In genomic region chr13:27953671-27954405, GRCh38 we compare ENCODE assay signal across 8 cellular contexts. TPM values are rescaled to one million over a fixed set of nuclear protein-coding genes. Genes with fewer than 3 reads are reported as not detected.
A peak's percentile ranks its signal among the peaks of the same experiment; 100 is the strongest.
DNase-seq lines count a peak whose midpoint lies in the region; ATAC-seq, FAIRE-seq and TF ChIP-seq lines count a peak whose summit lies in the region.

No MANE protein-coding gene starts in this region.

- H3K4me2 ChIP-seq in PC-9, result no peak overlapping the region

- BruUV-seq in PC-9 (replicated peaks; lab: Mats Ljungman, UMichigan), result no TSS peak

- no peaks in the 10 kb centered on the region for H3K79me2 ChIP-seq in PC-9 (ENCODE audit: low read depth)

- H3K9me2 ChIP-seq in PC-9 (ENCODE audit: insufficient read depth), result no peaks in the 10 kb centered on the region

- H3K36me3 ChIP-seq in PC-9 (ENCODE audit: low read depth) (no peaks in the 10 kb centered on the region), pancreas (no peaks in the 10 kb centered on the region), upper lobe of right lung (no peaks in the 10 kb centered on the region)

- CTCF ChIA-PET in PC-9 (lab: Charles Lee), result no interaction called here

- ATAC-seq in GM19438 (IDR thresholded peaks at IDR 0.05; ENCODE audit: low read depth, unreplicated experiment) (peak; percentile 81), pancreas (peak; percentile 85 to 95 (median 90)), upper lobe of right lung (peak; percentile 97)

- H3F3A ChIP-seq in PC-9 (ENCODE audit: insufficient read depth, low read depth), result peaks cover 19% of the 10 kb centered on the region; the same call in 1 of the 2 replicates

- no peaks in the 10 kb centered on the region; the same call in 1 of the 2 replicates for H4K20me1 ChIP-seq in PC-9 (ENCODE audit: insufficient read depth)

- H3K27ac ChIP-seq in PC-9 (peak overlapping the region; percentile 66; the same call in 1 of the 2 replicates), pancreas (peak overlapping the region; percentile 94 to 100 (median 98)), upper lobe of right lung (peak overlapping the region; percentile 42)

- intact Hi-C loops in PC-9 (cut with micrococcal nuclease; ENCODE audit: unreplicated experiment) (no loop called here), pancreas (cut with DNase I) (loop anchor here in 1 of 3 donors (10.0 kb wide), 1 partner anchor 119 kb away; no protein-coding TSS in a partner anchor), upper lobe of right lung (cut with DNase I) (no loop called here)

- H3K4me3 ChIP-seq in PC-9 (no peak overlapping the region), pancreas (peak overlapping the region; percentile 35 to 62 (median 49)), upper lobe of right lung (peak overlapping the region; percentile 43)

- no peak overlapping the region; the same call in 1 of the 2 replicates for H2AFZ ChIP-seq in PC-9

- POLR2A ChIA-PET in PC-9 (lab: Charles Lee; ENCODE audit: unreplicated experiment), result no interaction called here

- no peak for FAIRE-seq in pancreas (lab: Jason Lieb, UNC)

- peaks cover 40% of the 10 kb centered on the region for H3K4me1 ChIP-seq in PC-9 (replicated peaks; ENCODE audit: insufficient read depth)
- H3K4me1 ChIP-seq in pancreas, result peaks cover 12 to 22% (median 19%) of the 10 kb centered on the region in 3 donors
- peaks cover 15% of the 10 kb centered on the region for H3K4me1 ChIP-seq in upper lobe of right lung

- WGBS in pancreas, 2 donors, result 6 to 7% methylated on average over 51 to 73 of the region's 73 CpGs

- H3K27me3 ChIP-seq in PC-9 (ENCODE audit: insufficient read depth, low read depth) (no peaks in the 10 kb centered on the region), pancreas (no peaks in the 10 kb centered on the region), upper lobe of right lung (peaks cover 87% of the 10 kb centered on the region)

- H3K9me3 ChIP-seq in PC-9 (ENCODE audit: insufficient read depth, low read depth) (no peaks in the 10 kb centered on the region), pancreas (no peaks in the 10 kb centered on the region), upper lobe of right lung (no peaks in the 10 kb centered on the region)

- TF ChIP-seq CTCF in PC-9 (conservative IDR thresholded peaks at IDR 0.05) (no peak), pancreas (IDR thresholded peaks at IDR 0.05) (peak; percentile 89 to 96 (median 92)), upper lobe of right lung (IDR thresholded peaks at IDR 0.05) (peak; percentile 84)

- DNase-seq in COLO668 (lab: John Stamatoyannopoulos, UW; ENCODE audit: unreplicated experiment) (peak; percentile 99), HPDE6-E6E7 (ENCODE audit: extremely low spot score) (peak; percentile 34), PC-9 (peak in 1 of 2 experiments; percentile 6), activated gamma-delta T cell treated with Interleukin-2 at 50 U/mL for 16 hours (peak; percentile 40), glomerular visceral epithelial cell (ENCODE audit: extremely low spot score) (peak; percentile 60), pancreas (peak; percentile 81 to 98 (median 92)), upper lobe of right lung (peak; percentile 91)

RNA-seq across cellular contexts. Expression of gene CDX2, which starts 15.3 kb away (rescaled TPM):
- not detected in 2 replicates for total RNA-seq in PC-9 (2021)
- total RNA-seq in pancreas, result 1 to 10 TPM; 2.8 to 6.0 (median 4.8) TPM
- 1 to 10 TPM; 3.5 to 6.9 TPM for polyA plus RNA-seq in pancreas
- total RNA-seq in upper lobe of right lung, result not detected

RNA-seq across cellular contexts. Expression of gene PDX1, which starts 34.0 kb away (rescaled TPM):
- not detected in 2 replicates for total RNA-seq in PC-9 (2021)
- 10 to 100 TPM in 5 of 6 donors, 1 to 10 TPM in 1; 8.0 to 17.1 (median 12.3) TPM for total RNA-seq in pancreas
- 10 to 100 TPM; 15.7 to 26.1 TPM for polyA plus RNA-seq in pancreas
- total RNA-seq in upper lobe of right lung, result not detected

RNA-seq across cellular contexts. Expression of gene URAD, which starts 34.7 kb away (rescaled TPM):
- total RNA-seq in PC-9 (2021) (not detected in 2 replicates), pancreas (not detected), upper lobe of right lung (not detected)
- polyA plus RNA-seq in pancreas, result under 1 TPM in 1 of 2 donors, not detected in 1; 0.31 TPM

Comparison
In these comparisons a context has a peak if more than half of its experiments do, and no peak if none do; other contexts are left out.
1. H3K27ac ChIP-seq: peak in every context shown above with its lines; median percentile 98 in pancreas; 66 in PC-9; 42 in upper lobe of right lung.